In the genomic region with DNA sequence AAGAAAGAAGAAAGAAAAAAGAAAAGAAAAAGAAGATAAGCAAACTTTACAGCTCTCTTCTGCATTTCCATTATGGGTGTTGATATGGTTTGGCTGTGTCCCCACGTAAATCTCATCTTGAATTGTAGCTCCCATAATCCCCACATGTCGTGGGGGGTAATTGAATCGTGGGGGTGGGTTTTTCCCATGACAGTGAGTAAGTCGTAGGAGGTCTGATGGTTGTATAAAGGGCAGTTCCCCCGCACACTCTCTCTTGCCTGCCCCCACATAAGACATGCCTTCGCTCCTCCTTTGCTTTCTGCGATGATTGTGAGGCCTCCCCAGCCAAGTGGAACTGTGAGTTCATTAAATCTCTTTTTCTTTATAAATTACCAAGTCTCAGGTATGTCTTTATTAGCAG, we compare ENCODE assay signal across 12 cellular contexts.
"Had no signal": no experiment of that assay in that cellular context is flagged by ENCODE, and none has a peak within 500 bp of the region (broad histone marks: within the 10 kb centered on the region; RNA-seq: fewer than 3 reads in every experiment).

No MANE protein-coding gene starts in this region.

- H3K4me3 ChIP-seq: colonic mucosa, coronary artery, dorsolateral prefrontal cortex, esophagus muscularis mucosa, esophagus squamous epithelium, gastrocnemius medialis, heart left ventricle, heart right ventricle had no signal

- H3K27ac ChIP-seq: colonic mucosa, coronary artery, dorsolateral prefrontal cortex, epithelial cell of prostate, esophagus muscularis mucosa, esophagus squamous epithelium, foreskin keratinocyte, gastrocnemius medialis, heart left ventricle, heart right ventricle had no signal

- ATAC-seq: effector memory CD8-positive, alpha-beta T cell; esophagus mucosa; foreskin keratinocyte; gastrocnemius medialis; heart left ventricle; heart right ventricle had no signal

- H3K4me1 ChIP-seq: colonic mucosa, esophagus muscularis mucosa, esophagus squamous epithelium, gastrocnemius medialis, heart left ventricle, heart right ventricle had no signal

- H3K36me3 ChIP-seq: colonic mucosa, esophagus muscularis mucosa, esophagus squamous epithelium, gastrocnemius medialis, heart left ventricle, heart right ventricle had no signal

- H3K9me3 ChIP-seq: colonic mucosa, esophagus muscularis mucosa, gastrocnemius medialis had no signal

- H3K27me3 ChIP-seq: colonic mucosa, esophagus muscularis mucosa, esophagus squamous epithelium, foreskin keratinocyte, gastrocnemius medialis had no signal
